ENCODE assay signal across 1 cellular context in genomic region chr17:78888911-78889496, GRCh38.
TF ChIP-seq lines count a peak whose summit lies in the region.

No MANE protein-coding gene starts in this region.

TF ChIP-seq in HepG2, 621 proteins besides CTCF, POLR2A, EP300 and RAD21:
- TF ChIP-seq PCBP1 (IDR thresholded peaks at IDR 0.05; ENCODE audit: borderline replicate concordance, low read depth, low read length) = no peak
